21 cellular contexts compared by ENCODE assay signal in genomic region chr10:130357951-130358350, GRCh38.
"Had no signal": no experiment of that assay in that cellular context is flagged by ENCODE, and none has a peak within 500 bp of the region (broad histone marks: within the 10 kb centered on the region; RNA-seq: fewer than 3 reads in every experiment).

No MANE protein-coding gene starts in this region.

- H3K27me3 Mint-ChIP-seq: memory B cell; stimulated activated naive B cell treated with anti-CD40 and anti-IgM and Interleukin-4, amounts not matched to agents 10 μg/mL and 1 μg/mL and 100 μg/mL, for 72 hours had no signal

- H3K9me3 ChIP-seq: left lung, lower lobe of right lung, neutrophil, right atrium auricular region, thyroid gland, upper lobe of left lung, uterus had no signal

- DNase-seq: central memory CD4-positive, alpha-beta T cell; cortex of kidney; effector CD8-positive, alpha-beta T cell; foreskin melanocyte; kidney glomerular epithelial cell; left lung; lower lobe of right lung; midbrain; nephron progenitor cell; stimulated activated CD4-positive, alpha-beta T cell treated with anti-CD3 and anti-CD28 coated beads, Interleukin-15, amount 100 ng/mL, for 24 hours; stimulated activated CD4-positive, alpha-beta T cell treated with anti-CD3 and anti-CD28 coated beads, Interleukin-1b, Interleukin-23, amount 100 ng/mL, for 48 hours; stimulated activated CD4-positive, alpha-beta T cell treated with anti-CD3 and anti-CD28 coated beads, Interleukin-4, amount 100 ng/mL, for 24 hours; stimulated activated naive B cell treated with anti-CD40 and anti-IgM and Interleukin-4, amounts not matched to agents 10 μg/mL and 1 μg/mL and 100 μg/mL, for 72 hours; thyroid gland; upper lobe of left lung; uterus had no signal

- H3K4me1 ChIP-seq: left lung, lower lobe of right lung, thyroid gland, upper lobe of left lung, uterus had no signal

- H3K36me3 ChIP-seq: left lung, lower lobe of right lung, neutrophil, right atrium auricular region, thyroid gland, upper lobe of left lung, uterus had no signal

- H3K4me3 Mint-ChIP-seq: memory B cell; nephron progenitor cell; stimulated activated naive B cell treated with anti-CD40 and anti-IgM and Interleukin-4, amounts not matched to agents 10 μg/mL and 1 μg/mL and 100 μg/mL, for 72 hours had no signal

- H3K27ac Mint-ChIP-seq: memory B cell; nephron progenitor cell; stimulated activated naive B cell treated with anti-CD40 and anti-IgM and Interleukin-4, amounts not matched to agents 10 μg/mL and 1 μg/mL and 100 μg/mL, for 72 hours had no signal

- H3K27me3 ChIP-seq: hepatocyte, neutrophil, right atrium auricular region, thyroid gland, upper lobe of left lung, uterus had no signal

- H3K27ac ChIP-seq: dorsolateral prefrontal cortex, hepatocyte, left lung, lower lobe of right lung, neutrophil, right atrium auricular region, thyroid gland, upper lobe of left lung, uterus had no signal

- ATAC-seq: left lung; lower lobe of right lung; stimulated activated naive B cell treated with anti-CD40 and anti-IgM and Interleukin-4, amounts not matched to agents 10 μg/mL and 1 μg/mL and 100 μg/mL, for 72 hours had no signal

- H3K4me1 Mint-ChIP-seq: stimulated activated naive B cell treated with anti-CD40 and anti-IgM and Interleukin-4, amounts not matched to agents 10 μg/mL and 1 μg/mL and 100 μg/mL, for 72 hours had no signal

- H3K36me3 Mint-ChIP-seq: stimulated activated naive B cell treated with anti-CD40 and anti-IgM and Interleukin-4, amounts not matched to agents 10 μg/mL and 1 μg/mL and 100 μg/mL, for 72 hours had no signal

- H3K9me3 Mint-ChIP-seq: nephron progenitor cell had no signal

- H3K4me3 ChIP-seq: dorsolateral prefrontal cortex, hepatocyte, left lung, lower lobe of right lung, right atrium auricular region, thyroid gland, upper lobe of left lung, uterus had no signal
